Comparison of ENCODE assay signal across 8 cellular contexts in the genomic region with DNA sequence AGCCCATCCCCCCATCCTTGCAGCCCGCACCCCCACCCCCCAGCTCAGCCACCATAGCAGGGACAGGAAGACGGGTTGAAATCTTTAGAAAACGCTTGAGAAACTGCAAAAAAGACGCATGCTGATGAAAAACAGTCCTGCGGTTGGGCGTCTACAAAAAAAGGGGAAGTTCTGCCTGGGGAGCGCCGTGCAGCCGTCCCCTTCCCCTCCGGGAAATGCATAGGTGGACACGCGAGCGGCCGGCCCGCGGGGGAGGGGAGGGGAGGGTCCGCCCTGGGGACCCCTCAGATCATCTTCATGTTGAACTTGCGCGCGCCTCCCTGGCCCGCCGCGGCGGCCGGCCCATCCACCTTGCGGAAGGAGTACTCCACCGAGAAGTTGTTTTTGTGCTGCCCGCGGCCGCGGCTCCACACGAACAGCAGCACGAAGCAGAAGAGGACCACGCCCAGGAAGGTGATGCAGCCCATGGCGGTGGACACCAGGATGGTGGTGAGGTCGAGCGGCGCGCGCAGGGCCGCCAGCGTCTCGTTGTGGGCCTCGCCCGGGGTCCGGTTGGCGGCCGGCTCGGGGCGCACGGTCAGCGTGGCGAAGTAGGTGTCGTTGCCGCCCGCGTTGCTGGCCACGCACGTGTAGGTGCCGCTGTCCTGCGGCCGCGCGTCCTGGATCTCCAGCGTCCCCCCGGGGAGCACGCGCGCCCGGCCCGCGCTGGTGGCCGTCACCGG. TPM values are rescaled to one million over a fixed set of nuclear protein-coding genes. Genes with fewer than 3 reads are reported as not detected.
A peak's percentile ranks its signal among the peaks of the same experiment; 100 is the strongest.
DNase-seq lines count a peak whose midpoint lies in the region; ATAC-seq and TF ChIP-seq lines count a peak whose summit lies in the region.

No MANE protein-coding gene starts in this region.

- H3K9me3 Mint-ChIP-seq in brain = peaks cover 0 to 17% (median 0%) of the 10 kb centered on the region in 5 experiments
- no peaks in the 10 kb centered on the region for H3K9me3 Mint-ChIP-seq in mesothelial cell of epicardium

- H3K4me3 Mint-ChIP-seq in brain (peak overlapping the region in 4 of 5 experiments; percentile 54 to 74 (median 62)), mesothelial cell of epicardium (peak overlapping the region; percentile 53)

- peaks cover 17% of the 10 kb centered on the region for H3K27me3 Mint-ChIP-seq in brain
- peaks cover 90% of the 10 kb centered on the region for H3K27me3 Mint-ChIP-seq in mesothelial cell of epicardium (ENCODE audit: low read depth)

- TF ChIP-seq CTCF in brain (conservative IDR thresholded peaks at IDR 0.05) (no peak), mesothelial cell of epicardium (IDR thresholded peaks at IDR 0.05; ENCODE audit: unreplicated experiment) (no peak)

- H3K36me3 Mint-ChIP-seq in brain (peaks cover 7% of the 10 kb centered on the region), mesothelial cell of epicardium (no peaks in the 10 kb centered on the region)

- no peak for ATAC-seq in HG03378 (IDR thresholded peaks at IDR 0.05; ENCODE audit: unreplicated experiment)

- H3K4me1 Mint-ChIP-seq in brain = peaks cover 12% of the 10 kb centered on the region
- peaks cover 7% of the 10 kb centered on the region for H3K4me1 Mint-ChIP-seq in mesothelial cell of epicardium

- H3K27ac Mint-ChIP-seq in brain = no peak overlapping the region
- H3K27ac Mint-ChIP-seq in mesothelial cell of epicardium = no peak overlapping the region

- peak; percentile 25 for DNase-seq in activated CD4-positive, alpha-beta T cell treated with anti-CD3 and anti-CD28 coated beads for 1 hour
- DNase-seq in activated CD4-positive, alpha-beta T cell treated with anti-CD3 and anti-CD28 coated beads, Interleukin-2, amount 50 U/mL, for 4 hours = no peak
- DNase-seq in SIG-M5 (lab: John Stamatoyannopoulos, UW) (peak; percentile 84), mesothelial cell of epicardium (ENCODE audit: low spot score in 2 of 2, unreplicated experiment in 2 of 2) (no peak), NCI-H345 treated with DMSO at 0.1 percent for 48 hours (lab: John Stamatoyannopoulos, UW; ENCODE audit: unreplicated experiment) (no peak), NCI-H187 treated with DMSO at 0.1 percent for 48 hours (lab: John Stamatoyannopoulos, UW) (no peak)

RNA-seq across cellular contexts. Expression of gene PEAK3, which starts 7.9 kb away (rescaled TPM):
- not detected for polyA plus RNA-seq in brain (ENCODE audit: insufficient read depth, low read depth, low replicate concordance)
- 0.11 TPM in 1 of 3 replicates, not detected in the others for total RNA-seq in mesothelial cell of epicardium

RNA-seq across cellular contexts. Expression of gene LINGO3, which starts 18.1 kb away (rescaled TPM):
- 3.2 TPM for polyA plus RNA-seq in brain (ENCODE audit: insufficient read depth, low read depth, low replicate concordance)
- 0.59 to 0.60 TPM (median 0.60 TPM) in 3 replicates for total RNA-seq in mesothelial cell of epicardium

RNA-seq across cellular contexts. Expression of gene JSRP1, which starts 33.7 kb away (rescaled TPM):
- polyA plus RNA-seq in brain (ENCODE audit: insufficient read depth, low read depth, low replicate concordance) = 5.7 TPM
- 0.80 TPM in 1 of 3 replicates, not detected in the others for total RNA-seq in mesothelial cell of epicardium

RNA-seq across cellular contexts. Expression of gene LSM7, which starts 38.5 kb away (rescaled TPM):
- polyA plus RNA-seq in brain (ENCODE audit: insufficient read depth, low read depth, low replicate concordance) = 292 TPM
- total RNA-seq in mesothelial cell of epicardium = 141 to 149 TPM (median 142 TPM) in 3 replicates

RNA-seq across cellular contexts. Expression of gene SPPL2B, which starts 38.6 kb away (rescaled TPM):
- polyA plus RNA-seq in brain (ENCODE audit: insufficient read depth, low read depth, low replicate concordance) = 66.7 TPM
- 189 to 202 TPM (median 196 TPM) in 3 replicates for total RNA-seq in mesothelial cell of epicardium

Comparison
In these comparisons a context has a peak if more than half of its experiments do, and no peak if none do; other contexts are left out.
1. DNase-seq: peak in activated CD4-positive, alpha-beta T cell treated with anti-CD3 and anti-CD28 coated beads for 1 hour (single experiment) and SIG-M5 (single experiment); none in activated CD4-positive, alpha-beta T cell treated with anti-CD3 and anti-CD28 coated beads, Interleukin-2, amount 50 U/mL, for 4 hours (0 of 2), mesothelial cell of epicardium (0 of 2), NCI-H345 treated with DMSO at 0.1 percent for 48 hours (single experiment) and NCI-H187 treated with DMSO at 0.1 percent for 48 hours (single experiment).